In the genomic region with DNA sequence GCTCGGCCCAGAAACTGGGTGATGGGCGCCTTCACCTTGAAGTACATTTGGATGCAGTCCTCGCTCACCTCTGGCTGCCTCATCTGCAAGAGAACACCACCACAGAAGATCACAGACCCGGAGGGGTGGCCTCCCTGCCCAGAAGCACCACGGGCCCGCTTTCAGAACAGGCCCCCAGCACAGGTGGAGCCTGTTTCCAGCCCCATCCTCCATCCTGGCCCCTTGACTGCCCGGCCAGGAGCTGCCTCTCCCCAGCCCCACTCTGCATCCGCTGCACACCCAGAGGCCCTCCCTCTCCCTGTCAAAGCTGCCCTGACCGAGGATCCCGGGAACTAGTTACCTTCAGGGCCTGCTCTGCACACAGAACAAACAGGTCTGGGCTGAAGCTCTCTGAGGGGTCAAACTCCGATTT, we compare ENCODE assay signal across 12 cellular contexts. TPM values are rescaled to one million over a fixed set of nuclear protein-coding genes. Genes with fewer than 3 reads are reported as not detected.
DNase-seq lines count a peak whose midpoint lies in the region; ATAC-seq lines count a peak whose summit lies in the region.
"Had no signal": no experiment of that assay in that cellular context is flagged by ENCODE, and none has a peak within 500 bp of the region (broad histone marks: within the 10 kb centered on the region; RNA-seq: fewer than 3 reads in every experiment).

No MANE protein-coding gene starts in this region.

- H3K4me3 Mint-ChIP-seq in activated naive CD8-positive, alpha-beta T cell treated with anti-CD3 and anti-CD28 coated beads, Interleukin-2, amount 50 U/mL, for 24 hours: peak overlapping the region; percentile 40
- H3K4me3 Mint-ChIP-seq: T-helper 1 cell treated with Interleukin-12 subunit alpha and Interleukin-12 subunit beta and Interleukin-4 antibody, amounts not matched to agents 30 μg/mL and 1 μg/mL, for 36 hours had no signal

- H3K27me3 ChIP-seq in HAP-1 (ENCODE audit: low read depth): no peaks in the 10 kb centered on the region
- peaks cover 8% of the 10 kb centered on the region for H3K27me3 ChIP-seq in iPS-18a (ENCODE audit: control insufficient read depth, insufficient read depth, low read length)

- DNase-seq in HAP-1 (ENCODE audit: low spot score in 2 of 2) (no peak), retina (peak; percentile 49), NCI-H526 (lab: John Stamatoyannopoulos, UW) (no peak), NCI-H1417 (lab: John Stamatoyannopoulos, UW) (no peak)
- DNase-seq in activated naive CD8-positive, alpha-beta T cell treated with anti-CD3 and anti-CD28 coated beads, Interleukin-2, amount 50 U/mL, for 24 hours: no peak
- DNase-seq: KG1, NCI-H446 had no signal

- no peaks in the 10 kb centered on the region for H3K36me3 ChIP-seq in HAP-1 (replicated peaks)
- no peaks in the 10 kb centered on the region for H3K36me3 ChIP-seq in iPS-18a (ENCODE audit: control insufficient read depth, low read depth, low read length)
- H3K36me3 ChIP-seq: left lung had no signal

- H3K9me3 Mint-ChIP-seq in activated naive CD8-positive, alpha-beta T cell treated with anti-CD3 and anti-CD28 coated beads, Interleukin-2, amount 50 U/mL, for 24 hours: no peaks in the 10 kb centered on the region
- H3K9me3 Mint-ChIP-seq: T-helper 1 cell treated with Interleukin-12 subunit alpha and Interleukin-12 subunit beta and Interleukin-4 antibody, amounts not matched to agents 30 μg/mL and 1 μg/mL, for 36 hours had no signal

- H3K36me3 Mint-ChIP-seq in activated naive CD8-positive, alpha-beta T cell treated with anti-CD3 and anti-CD28 coated beads, Interleukin-2, amount 50 U/mL, for 24 hours (ENCODE audit: low read depth): no peaks in the 10 kb centered on the region

- no peak for ATAC-seq in activated naive CD8-positive, alpha-beta T cell treated with anti-CD3 and anti-CD28 coated beads, Interleukin-2, amount 50 U/mL, for 24 hours
- ATAC-seq in GM18858 (IDR thresholded peaks at IDR 0.05; ENCODE audit: unreplicated experiment) (no peak), esophagus mucosa (no peak)

- no peaks in the 10 kb centered on the region for H3K4me1 ChIP-seq in HAP-1
- H3K4me1 ChIP-seq in iPS-18a (ENCODE audit: control insufficient read depth, low read depth, low read length): no peaks in the 10 kb centered on the region

- H3K4me3 ChIP-seq in HAP-1 (peak overlapping the region; percentile 45), iPS-18a (ENCODE audit: low read length) (peak overlapping the region; percentile 59)

- H3K27ac ChIP-seq in iPS-18a (ENCODE audit: low read length): no peak overlapping the region
- H3K27ac ChIP-seq: left lung had no signal

- H3K27ac Mint-ChIP-seq in activated naive CD8-positive, alpha-beta T cell treated with anti-CD3 and anti-CD28 coated beads, Interleukin-2, amount 50 U/mL, for 24 hours: no peak overlapping the region
- H3K27ac Mint-ChIP-seq: T-helper 1 cell treated with Interleukin-12 subunit alpha and Interleukin-12 subunit beta and Interleukin-4 antibody, amounts not matched to agents 30 μg/mL and 1 μg/mL, for 36 hours had no signal

- H3K9ac ChIP-seq in iPS-18a (ENCODE audit: low read length): no peak overlapping the region

- peaks cover 13% of the 10 kb centered on the region for H3K4me1 Mint-ChIP-seq in activated naive CD8-positive, alpha-beta T cell treated with anti-CD3 and anti-CD28 coated beads, Interleukin-2, amount 50 U/mL, for 24 hours

- H3K9me3 ChIP-seq in HAP-1: no peaks in the 10 kb centered on the region
- no peaks in the 10 kb centered on the region for H3K9me3 ChIP-seq in iPS-18a (ENCODE audit: control insufficient read depth, low read depth, low read length)
- H3K9me3 ChIP-seq: left lung had no signal

- H3K27me3 Mint-ChIP-seq in activated naive CD8-positive, alpha-beta T cell treated with anti-CD3 and anti-CD28 coated beads, Interleukin-2, amount 50 U/mL, for 24 hours: peaks cover 56% of the 10 kb centered on the region

- in situ Hi-C loops in HAP-1 (cut with MboI; ENCODE audit: low sequenced_read_pairs): loop anchor here (10.0 kb wide), 1 partner anchor 183 kb away; no protein-coding TSS in a partner anchor

RNA-seq across cellular contexts. Expression of a gene that starts 0.7 kb away (rescaled TPM):
- total RNA-seq in esophagus mucosa: 0.64 TPM
